11 cellular contexts compared by ENCODE assay signal in genomic region chr10:110758898-110759297, GRCh38.
DNase-seq lines count a peak whose midpoint lies in the region; ATAC-seq and TF ChIP-seq lines count a peak whose summit lies in the region.
"Had no signal": no experiment of that assay in that cellular context is flagged by ENCODE, and none has a peak within 500 bp of the region (broad histone marks: within the 10 kb centered on the region; RNA-seq: fewer than 3 reads in every experiment).

No MANE protein-coding gene starts in this region.

- H3K27me3 Mint-ChIP-seq in neural crest cell (ENCODE audit: low read depth), result no peaks in the 10 kb centered on the region
- peaks cover 0 to 3% (median 0%) of the 10 kb centered on the region in 5 donors for H3K27me3 Mint-ChIP-seq in naive thymus-derived CD4-positive, alpha-beta T cell
- H3K27me3 Mint-ChIP-seq: CD4-positive, alpha-beta T cell had no signal

- no peak overlapping the region for H3K27ac ChIP-seq in Panc1 (ENCODE audit: low read length)
- H3K27ac ChIP-seq in naive thymus-derived CD4-positive, alpha-beta T cell (ENCODE audit: low read depth, low read length), result no peak overlapping the region
- H3K27ac ChIP-seq in thyroid gland, result peak overlapping the region in 1 of 3 donors; percentile 10

- WGBS in thyroid gland, 2 donors, result 76 to 92% methylated on average over 4 of the region's 4 CpGs

- DNase-seq in DMS153 (lab: John Stamatoyannopoulos, UW), result peak; percentile 85
- no peak for DNase-seq in Panc1 (ENCODE audit: low read depth, low spot score)
- DNase-seq in neural crest cell (ENCODE audit: low read depth, low spot score), result no peak
- no peak for DNase-seq in NOMO-1 treated with dmso at 0.1 percent for 144 hours (lab: John Stamatoyannopoulos, UW; ENCODE audit: unreplicated experiment)
- no peak for DNase-seq in naive thymus-derived CD4-positive, alpha-beta T cell
- DNase-seq in thyroid gland, result no peak
- DNase-seq: CD4-positive, alpha-beta T cell; natural killer cell; NCI-H446 had no signal

- ATAC-seq in Panc1, result peak; percentile 59; the same call in 1 of the 2 replicates
- peak; percentile 83 for ATAC-seq in esophagus mucosa
- ATAC-seq in HG02763 (IDR thresholded peaks at IDR 0.05; ENCODE audit: unreplicated experiment), result no peak
- ATAC-seq in naive thymus-derived CD4-positive, alpha-beta T cell, result no peak
- ATAC-seq: natural killer cell had no signal

- no peak overlapping the region for H3K4me3 Mint-ChIP-seq in neural crest cell
- no peak overlapping the region for H3K4me3 Mint-ChIP-seq in naive thymus-derived CD4-positive, alpha-beta T cell
- H3K4me3 Mint-ChIP-seq: CD4-positive, alpha-beta T cell; natural killer cell had no signal

- POLR2A ChIA-PET in Panc1 (lab: Charles Lee), result no interaction called here
- POLR2A ChIA-PET in naive thymus-derived CD4-positive, alpha-beta T cell (lab: Charles Lee), result no interaction called here

- no peak for TF ChIP-seq CTCF in Panc1 (IDR thresholded peaks at IDR 0.05)
- TF ChIP-seq CTCF in neural crest cell (conservative IDR thresholded peaks at IDR 0.05), result no peak
- TF ChIP-seq CTCF in thyroid gland (IDR thresholded peaks at IDR 0.05), result no peak

- H3K4me1 Mint-ChIP-seq in neural crest cell, result peaks cover 10% of the 10 kb centered on the region
- H3K4me1 Mint-ChIP-seq in naive thymus-derived CD4-positive, alpha-beta T cell, result peaks cover 2 to 21% (median 14%) of the 10 kb centered on the region in 7 donors
- H3K4me1 Mint-ChIP-seq: natural killer cell had no signal

- H3K4me1 ChIP-seq in Panc1 (ENCODE audit: control insufficient read depth, insufficient read depth, low read length), result no peaks in the 10 kb centered on the region
- peaks cover 0 to 7% of the 10 kb centered on the region in 2 donors for H3K4me1 ChIP-seq in naive thymus-derived CD4-positive, alpha-beta T cell (ENCODE audit: control insufficient read depth in 2 of 2, insufficient read depth in 2 of 2, low read length in 2 of 2)
- H3K4me1 ChIP-seq in thyroid gland, result no peaks in the 10 kb centered on the region

- H3K4me3 ChIP-seq in Panc1 (ENCODE audit: low read depth in 2 of 2, low read length in 2 of 2) (no peak overlapping the region), thyroid gland (replicated peaks in 1 of 3) (no peak overlapping the region)
- H3K4me3 ChIP-seq in naive thymus-derived CD4-positive, alpha-beta T cell (ENCODE audit: low read length), result no peak overlapping the region

- H3K36me3 ChIP-seq in Panc1 (ENCODE audit: control insufficient read depth, insufficient read depth, low read length) (no peaks in the 10 kb centered on the region), thyroid gland (no peaks in the 10 kb centered on the region)
- H3K36me3 ChIP-seq in naive thymus-derived CD4-positive, alpha-beta T cell (ENCODE audit: control insufficient read depth in 2 of 3, insufficient read depth in 3 of 3, low read length in 3 of 3), result no peaks in the 10 kb centered on the region

- CTCF ChIA-PET in Panc1 (lab: Charles Lee), result no interaction called here
- CTCF ChIA-PET in naive thymus-derived CD4-positive, alpha-beta T cell (lab: Charles Lee), result interaction anchor here (1.1 kb wide), 1 partner anchor 11 kb away, joined by 4 read pairs; no protein-coding TSS in a partner anchor

- peaks cover 3% of the 10 kb centered on the region; the same call in 1 of the 2 replicates for H3K27me3 ChIP-seq in Panc1 (ENCODE audit: control insufficient read depth, insufficient read depth, low read length)
- H3K27me3 ChIP-seq in naive thymus-derived CD4-positive, alpha-beta T cell (ENCODE audit: control insufficient read depth in 2 of 2, insufficient read depth in 2 of 2, low read length in 2 of 2), result no peaks in the 10 kb centered on the region
- no peaks in the 10 kb centered on the region for H3K27me3 ChIP-seq in thyroid gland

- H3K9me3 Mint-ChIP-seq in neural crest cell, result no peaks in the 10 kb centered on the region
- H3K9me3 Mint-ChIP-seq in naive thymus-derived CD4-positive, alpha-beta T cell, result peaks cover 0 to 8% (median 0%) of the 10 kb centered on the region in 11 donors
- H3K9me3 Mint-ChIP-seq: CD4-positive, alpha-beta T cell; natural killer cell had no signal

- intact Hi-C loops in Panc1 (cut with micrococcal nuclease; ENCODE audit: unreplicated experiment) (no loop called here), thyroid gland (cut with DNase I) (no loop called here)
- intact Hi-C loops in naive thymus-derived CD4-positive, alpha-beta T cell (cut with micrococcal nuclease), result no loop called here

- peak overlapping the region; percentile 36 for H3K27ac Mint-ChIP-seq in neural crest cell (ENCODE audit: unreplicated experiment)
- H3K27ac Mint-ChIP-seq in naive thymus-derived CD4-positive, alpha-beta T cell, result no peak overlapping the region
- H3K27ac Mint-ChIP-seq: CD4-positive, alpha-beta T cell; natural killer cell had no signal

- H3K36me3 Mint-ChIP-seq in neural crest cell (ENCODE audit: low read depth), result no peaks in the 10 kb centered on the region
- peaks cover 0 to 10% (median 0%) of the 10 kb centered on the region in 5 donors for H3K36me3 Mint-ChIP-seq in naive thymus-derived CD4-positive, alpha-beta T cell
- H3K36me3 Mint-ChIP-seq: natural killer cell had no signal

- in situ Hi-C loops in Panc1 (cut with HindIII; ENCODE audit: low pct_unique_long_range_greater_than_20kb, low sequenced_read_pairs), result no loop called here

- BruUV-seq in Panc1 (replicated peaks; lab: Mats Ljungman, UMichigan), result no TSS peak

- H3K9me3 ChIP-seq in Panc1 (ENCODE audit: control insufficient read depth, insufficient read depth, low read depth, low read length) (no peaks in the 10 kb centered on the region), thyroid gland (no peaks in the 10 kb centered on the region)
- no peaks in the 10 kb centered on the region for H3K9me3 ChIP-seq in naive thymus-derived CD4-positive, alpha-beta T cell (ENCODE audit: control insufficient read depth in 2 of 3, low read length in 3 of 3)

- TF ChIP-seq POLR2A in thyroid gland (IDR thresholded peaks at IDR 0.05), result no peak

Comparison
In these comparisons a context has a peak if more than half of its experiments do, and no peak if none do; other contexts are left out.
1. ATAC-seq: peak in Panc1 (single experiment) and esophagus mucosa (single experiment); none in HG02763 (single experiment) and naive thymus-derived CD4-positive, alpha-beta T cell (single experiment).